15 cellular contexts compared by ENCODE assay signal in the genomic region with DNA sequence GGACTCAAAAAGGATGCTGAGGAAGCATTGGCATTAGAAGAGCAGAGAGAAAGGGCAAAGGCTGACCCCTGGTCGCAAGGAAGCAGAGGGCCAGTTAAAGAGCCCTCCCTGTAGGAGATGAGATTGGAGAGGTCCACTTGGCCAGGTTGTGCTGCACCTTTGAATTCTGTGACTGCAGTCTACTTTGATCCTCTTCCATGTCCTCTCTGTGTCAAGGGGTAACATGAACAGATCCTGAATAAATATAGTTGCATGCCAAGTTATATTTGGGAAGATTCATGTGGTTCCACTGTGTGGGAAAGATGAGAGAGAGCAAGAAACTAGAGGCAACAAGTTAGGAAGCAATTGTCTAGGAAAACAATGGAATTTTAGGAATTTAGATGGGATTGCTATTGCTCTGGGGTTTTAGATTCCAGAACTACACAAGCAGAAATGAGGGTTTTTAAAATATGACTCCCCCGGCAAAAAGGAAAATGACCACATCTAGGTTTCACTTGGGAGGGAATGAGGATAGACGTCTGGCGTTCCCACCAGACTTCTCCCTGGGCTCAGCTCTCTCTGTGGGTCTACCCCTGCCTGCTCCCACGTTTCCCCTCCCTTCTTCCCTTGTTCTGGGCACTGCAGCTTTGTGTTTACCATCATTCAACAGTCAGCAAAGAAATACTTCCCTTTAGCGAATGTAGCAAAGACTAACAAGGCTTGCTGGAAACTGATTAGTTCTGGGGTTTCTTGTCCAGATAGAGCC.
DNase-seq lines count a peak whose midpoint lies in the region; ATAC-seq, FAIRE-seq and TF ChIP-seq lines count a peak whose summit lies in the region.
"Had no signal": no experiment of that assay in that cellular context is flagged by ENCODE, and none has a peak within 500 bp of the region (broad histone marks: within the 10 kb centered on the region; RNA-seq: fewer than 3 reads in every experiment).

No MANE protein-coding gene starts in this region.

- TF ChIP-seq CTCF in BJ (IDR thresholded peaks at IDR 0.05; ENCODE audit: insufficient read depth, low read depth, low read length), result no peak
- TF ChIP-seq CTCF in astrocyte (IDR thresholded peaks at IDR 0.05; ENCODE audit: insufficient read depth, low read depth, low read length), result no peak

- H4K20me1 ChIP-seq in astrocyte (ENCODE audit: insufficient read depth, low read length), result no peaks in the 10 kb centered on the region

- H3K79me2 ChIP-seq in astrocyte (ENCODE audit: insufficient read depth, low read length), result no peaks in the 10 kb centered on the region

- peaks cover 3% of the 10 kb centered on the region for H3K9me3 Mint-ChIP-seq in astrocyte (ENCODE audit: unreplicated experiment)

- H3K27me3 ChIP-seq in BJ (ENCODE audit: control insufficient read depth, insufficient read depth, low read length) (no peaks in the 10 kb centered on the region; the same call in 1 of the 2 replicates), astrocyte (ENCODE audit: insufficient read depth, low read length) (no peaks in the 10 kb centered on the region), skeletal muscle tissue (ENCODE audit: control insufficient read depth in 3 of 3, insufficient read depth in 3 of 3, low read length in 3 of 3) (no peaks in the 10 kb centered on the region)
- H3K27me3 ChIP-seq: adrenal gland had no signal

- H3K4me2 ChIP-seq in astrocyte (ENCODE audit: low read length), result peak overlapping the region; percentile 39

- POLR2A ChIA-PET in BJ (lab: Charles Lee), result no interaction called here

- peak overlapping the region; percentile 25 for H2AFZ ChIP-seq in astrocyte (ENCODE audit: low read depth, low read length)

- FAIRE-seq in astrocyte (lab: Jason Lieb, UNC), result peak; percentile 34
- FAIRE-seq: K562 had no signal

- CTCF ChIA-PET in BJ (lab: Yijun Ruan, JAX), result interaction anchor here (1.8 to 1.9 kb wide), 2 partner anchors 18 to 31 kb away, joined by 4 to 6 read pairs; no protein-coding TSS in a partner anchor

- H3K4me1 ChIP-seq in astrocyte (ENCODE audit: insufficient read depth, low read length), result no peaks in the 10 kb centered on the region
- peaks cover 9 to 11% (median 10%) of the 10 kb centered on the region in 3 donors for H3K4me1 ChIP-seq in skeletal muscle tissue (ENCODE audit: control insufficient read depth in 3 of 3, insufficient read depth in 3 of 3, low read length in 3 of 3)
- H3K4me1 ChIP-seq: adrenal gland had no signal

- H3K4me1 Mint-ChIP-seq in astrocyte (ENCODE audit: low read depth, unreplicated experiment), result peaks cover 20% of the 10 kb centered on the region

- no peaks in the 10 kb centered on the region for H3K9me3 ChIP-seq in astrocyte (ENCODE audit: insufficient read depth, low read depth, low read length)
- peaks cover 0 to 3% (median 0%) of the 10 kb centered on the region in 3 donors for H3K9me3 ChIP-seq in skeletal muscle tissue (ENCODE audit: control insufficient read depth in 3 of 3, low read length in 3 of 3)
- H3K9me3 ChIP-seq: adrenal gland had no signal

- no peak overlapping the region for H3K9ac ChIP-seq in astrocyte (ENCODE audit: low read length)
- no peak overlapping the region for H3K9ac ChIP-seq in skeletal muscle tissue (ENCODE audit: low read depth in 1 of 3, low read length in 3 of 3)

- H3K27ac ChIP-seq in astrocyte (ENCODE audit: low read depth, low read length) (no peak overlapping the region), skeletal muscle tissue (ENCODE audit: low read depth, low read length) (peak overlapping the region; percentile 70)

- peak overlapping the region; percentile 11 for H3K4me3 Mint-ChIP-seq in astrocyte (ENCODE audit: unreplicated experiment)
- H3K4me3 Mint-ChIP-seq: activated CD4-positive, alpha-beta memory T cell treated with anti-CD3 and anti-CD28 coated beads for 36 hours had no signal

- H3K27ac Mint-ChIP-seq in astrocyte (ENCODE audit: unreplicated experiment), result peak overlapping the region; percentile 66
- H3K27ac Mint-ChIP-seq: activated CD4-positive, alpha-beta memory T cell treated with anti-CD3 and anti-CD28 coated beads for 36 hours had no signal

- H3K4me3 ChIP-seq in BJ (ENCODE audit: low read depth, low read length) (no peak overlapping the region), astrocyte (ENCODE audit: insufficient read depth, low read depth, low read length) (no peak overlapping the region), skeletal muscle tissue (ENCODE audit: low read length in 3 of 3) (no peak overlapping the region)
- H3K4me3 ChIP-seq: adrenal gland, K562, SK-N-MC had no signal

- no peaks in the 10 kb centered on the region for H3K36me3 Mint-ChIP-seq in astrocyte (ENCODE audit: low read depth, unreplicated experiment)
- H3K36me3 Mint-ChIP-seq: activated CD4-positive, alpha-beta memory T cell treated with anti-CD3 and anti-CD28 coated beads for 36 hours had no signal

- ATAC-seq in GM18909 (IDR thresholded peaks at IDR 0.05; ENCODE audit: poor library complexity, unreplicated experiment) (no peak), GM19035 (IDR thresholded peaks at IDR 0.05; ENCODE audit: unreplicated experiment) (no peak), HG02678 (IDR thresholded peaks at IDR 0.05; ENCODE audit: unreplicated experiment) (no peak)
- ATAC-seq: K562 had no signal

- peak; percentile 37 for DNase-seq in BJ (ENCODE audit: low read depth)
- DNase-seq in astrocyte (ENCODE audit: low read depth), result peak; percentile 68
- peak; percentile 75 for DNase-seq in kidney glomerular epithelial cell (lab: John Stamatoyannopoulos, UW)
- no peak for DNase-seq in NCI-H748 (lab: John Stamatoyannopoulos, UW; ENCODE audit: unreplicated experiment)
- DNase-seq: activated CD4-positive, alpha-beta memory T cell treated with anti-CD3 and anti-CD28 coated beads for 36 hours; C1 segment of cervical spinal cord; NCI-H2227 treated with DMSO at 0.1 percent for 48 hours; stimulated activated CD4-positive, alpha-beta T cell treated with anti-CD3 and anti-CD28 coated beads, Interleukin-2, amount 100 ng/mL, for 24 hours had no signal

- H3K27me3 Mint-ChIP-seq in astrocyte (ENCODE audit: low read depth, unreplicated experiment), result no peaks in the 10 kb centered on the region
- H3K27me3 Mint-ChIP-seq: activated CD4-positive, alpha-beta memory T cell treated with anti-CD3 and anti-CD28 coated beads for 36 hours had no signal

- H3K36me3 ChIP-seq in BJ (ENCODE audit: control insufficient read depth, insufficient read depth, low read length) (no peaks in the 10 kb centered on the region), astrocyte (ENCODE audit: insufficient read depth, low read length) (no peaks in the 10 kb centered on the region), skeletal muscle tissue (ENCODE audit: control insufficient read depth in 3 of 3, insufficient read depth in 3 of 3, low read length in 3 of 3) (no peaks in the 10 kb centered on the region)
- H3K36me3 ChIP-seq: adrenal gland had no signal
